ENCODE assay signal across 17 cellular contexts in genomic region chr4:8745036-8745827, GRCh38.
A peak's percentile ranks its signal among the peaks of the same experiment; 100 is the strongest.
DNase-seq lines count a peak whose midpoint lies in the region; ATAC-seq, FAIRE-seq and TF ChIP-seq lines count a peak whose summit lies in the region.
"Had no signal": no experiment of that assay in that cellular context is flagged by ENCODE, and none has a peak within 500 bp of the region (broad histone marks: within the 10 kb centered on the region; RNA-seq: fewer than 3 reads in every experiment).

No MANE protein-coding gene starts in this region.

- no peak for TF ChIP-seq POLR2A in GM12892 (IDR thresholded peaks at IDR 0.05; ENCODE audit: low read depth, low read length)

- H3K36me3 ChIP-seq in kidney (ENCODE audit: control insufficient read depth in 1 of 2, insufficient read depth in 2 of 2, low read length in 2 of 2): no peaks in the 10 kb centered on the region
- no peaks in the 10 kb centered on the region for H3K36me3 ChIP-seq in aorta (ENCODE audit: control insufficient read depth in 1 of 2, insufficient read depth in 2 of 2, low read length in 1 of 2)
- H3K36me3 ChIP-seq in HAP-1 (replicated peaks): no peaks in the 10 kb centered on the region

- H3K4me3 ChIP-seq in kidney (ENCODE audit: low read length in 2 of 2) (no peak overlapping the region), aorta (ENCODE audit: low read length in 2 of 2) (no peak overlapping the region), HAP-1 (no peak overlapping the region)

- no peaks in the 10 kb centered on the region for H3K27me3 ChIP-seq in aorta (ENCODE audit: control insufficient read depth in 1 of 2, insufficient read depth in 2 of 2, low read length in 1 of 2)
- H3K27me3 ChIP-seq in HAP-1 (ENCODE audit: low read depth): peaks cover 7% of the 10 kb centered on the region

- no peak for TF ChIP-seq CTCF in kidney (IDR thresholded peaks at IDR 0.05; ENCODE audit: borderline replicate concordance, extremely low read depth, insufficient read depth)

- in situ Hi-C loops in HAP-1 (cut with MboI; ENCODE audit: low sequenced_read_pairs): no loop called here

- peak; percentile 51 for DNase-seq in cardiac septum (ENCODE audit: low spot score)
- DNase-seq in left ventricle myocardium superior: no peak
- peak; percentile 31 for DNase-seq in kidney
- peak; percentile 85 for DNase-seq in retina
- peak; percentile 17 to 47 for DNase-seq in aorta
- DNase-seq in GM12892 (ENCODE audit: insufficient read length): no peak
- no peak for DNase-seq in HAP-1 (ENCODE audit: low spot score in 2 of 2)
- DNase-seq: AML-193, DMS79 treated with DMSO at 0.1 percent for 48 hours, GOT3, KG1, NCI-H1048, NCI-H146, NCI-H446, NCI-H774 had no signal

- intact Hi-C loops in cardiac septum (cut with DNase I): no loop called here
- intact Hi-C loops in left ventricle myocardium superior (cut with micrococcal nuclease): no loop called here
- intact Hi-C loops in kidney (cut with DNase I): no loop called here
- intact Hi-C loops in aorta (cut with DNase I): no loop called here

- H3K9ac ChIP-seq in kidney (ENCODE audit: low read length in 2 of 2): no peak overlapping the region

- ATAC-seq in left ventricle myocardium superior (no peak), aorta (ENCODE audit: low FRiP score) (no peak), GM21447 (IDR thresholded peaks at IDR 0.05; ENCODE audit: unreplicated experiment) (no peak)

- FAIRE-seq in kidney (lab: Jason Lieb, UNC) (no peak), GM12892 (lab: Jason Lieb, UNC) (no peak)
- FAIRE-seq: G401.6 had no signal

- no peaks in the 10 kb centered on the region for H3K4me1 ChIP-seq in kidney (ENCODE audit: control insufficient read depth in 1 of 2, insufficient read depth in 1 of 2, low read depth in 1 of 2, low read length in 2 of 2)
- H3K4me1 ChIP-seq in aorta (ENCODE audit: control insufficient read depth in 1 of 2, insufficient read depth in 2 of 2, low read length in 2 of 2): no peaks in the 10 kb centered on the region
- no peaks in the 10 kb centered on the region for H3K4me1 ChIP-seq in HAP-1

- WGBS in aorta, 2 donors: 65 to 68% methylated on average over 28 of the region's 28 CpGs

- H3K27ac ChIP-seq in kidney (ENCODE audit: low read depth in 2 of 2, low read length in 2 of 2): no peak overlapping the region
- no peak overlapping the region for H3K27ac ChIP-seq in aorta (ENCODE audit: low read depth in 1 of 2, low read length in 2 of 2)

- H3K9me3 ChIP-seq in kidney (ENCODE audit: control insufficient read depth in 1 of 2, low read length in 2 of 2) (no peaks in the 10 kb centered on the region), aorta (ENCODE audit: control insufficient read depth, low read length) (no peaks in the 10 kb centered on the region), HAP-1 (no peaks in the 10 kb centered on the region)

Comparison
In these comparisons a context has a peak if more than half of its experiments do, and no peak if none do; other contexts are left out.
1. DNase-seq: peak in cardiac septum (single experiment), kidney (single experiment), retina (single experiment) and aorta (2 of 2); none in left ventricle myocardium superior (single experiment), GM12892 (single experiment) and HAP-1 (0 of 2).